Comparison of ENCODE assay signal across 22 cellular contexts in genomic region chr11:35994421-35994820, GRCh38.
"Had no signal": no experiment of that assay in that cellular context is flagged by ENCODE, and none has a peak within 500 bp of the region (broad histone marks: within the 10 kb centered on the region; RNA-seq: fewer than 3 reads in every experiment).

No MANE protein-coding gene starts in this region.

- H3K9me3 Mint-ChIP-seq: natural killer cell treated with Interleukin-12 subunit alpha and Interleukin-12 subunit beta and Interleukin-15 and Interleukin-18, amount 100 ng/mL, for 72 hours had no signal

- H3K9me3 ChIP-seq: ovary, sigmoid colon had no signal

- H3K4me3 Mint-ChIP-seq: endodermal cell; natural killer cell treated with Interleukin-12 subunit alpha and Interleukin-12 subunit beta and Interleukin-15 and Interleukin-18, amount 100 ng/mL, for 72 hours; neural progenitor cell; stimulated activated naive B cell treated with anti-CD40 and anti-IgM and Interleukin-4, amounts not matched to agents 10 μg/mL and 1 μg/mL and 100 μg/mL, for 72 hours had no signal

- H3K27ac ChIP-seq: foreskin keratinocyte, ovary, right atrium auricular region, sigmoid colon, skin epidermis had no signal

- FAIRE-seq: endothelial cell of umbilical vein, kidney had no signal

- H3K4me2 ChIP-seq: neural progenitor cell had no signal

- ATAC-seq: foreskin keratinocyte; left cardiac atrium; left ventricle myocardium superior; natural killer cell treated with Interleukin-12 subunit alpha and Interleukin-12 subunit beta and Interleukin-15 and Interleukin-18, amount 100 ng/mL, for 72 hours; stimulated activated naive B cell treated with anti-CD40 and anti-IgM and Interleukin-4, amounts not matched to agents 10 μg/mL and 1 μg/mL and 100 μg/mL, for 72 hours had no signal

- DNase-seq: effector CD4-positive, alpha-beta T cell; endodermal cell; erythroblast; foreskin keratinocyte; kidney; left cardiac atrium; left ventricle myocardium superior; mesenchymal stem cell; midbrain; nucleus accumbens; ovary; sigmoid colon; stimulated activated CD4-positive, alpha-beta T cell treated with anti-CD3 and anti-CD28 coated beads, Interleukin-2, amount 100 ng/mL, for 24 hours; stimulated activated CD4-positive, alpha-beta T cell treated with anti-CD3 and anti-CD28 coated beads, Interleukin-4, amount 100 ng/mL, for 4 hours; stimulated activated naive B cell treated with anti-CD40 and anti-IgM and Interleukin-4, amounts not matched to agents 10 μg/mL and 1 μg/mL and 100 μg/mL, for 72 hours; trophoblast cell had no signal

- H3K36me3 Mint-ChIP-seq: natural killer cell treated with Interleukin-12 subunit alpha and Interleukin-12 subunit beta and Interleukin-15 and Interleukin-18, amount 100 ng/mL, for 72 hours; stimulated activated naive B cell treated with anti-CD40 and anti-IgM and Interleukin-4, amounts not matched to agents 10 μg/mL and 1 μg/mL and 100 μg/mL, for 72 hours had no signal

- H3K9ac ChIP-seq: neural progenitor cell had no signal

- H3K27me3 ChIP-seq: foreskin keratinocyte, neural progenitor cell, ovary, right atrium auricular region, sigmoid colon had no signal

- H3K27ac Mint-ChIP-seq: endodermal cell; natural killer cell treated with Interleukin-12 subunit alpha and Interleukin-12 subunit beta and Interleukin-15 and Interleukin-18, amount 100 ng/mL, for 72 hours; neural progenitor cell; stimulated activated naive B cell treated with anti-CD40 and anti-IgM and Interleukin-4, amounts not matched to agents 10 μg/mL and 1 μg/mL and 100 μg/mL, for 72 hours had no signal

- H2AFZ ChIP-seq: neural progenitor cell had no signal

- H3K36me3 ChIP-seq: neural progenitor cell, ovary, right atrium auricular region, sigmoid colon had no signal

- H3K4me1 ChIP-seq: foreskin keratinocyte, right atrium auricular region had no signal

- H3K4me3 ChIP-seq: lung, neural progenitor cell, ovary, right atrium auricular region, sigmoid colon, skin epidermis had no signal
